ENCODE assay signal across 26 cellular contexts in the genomic region with DNA sequence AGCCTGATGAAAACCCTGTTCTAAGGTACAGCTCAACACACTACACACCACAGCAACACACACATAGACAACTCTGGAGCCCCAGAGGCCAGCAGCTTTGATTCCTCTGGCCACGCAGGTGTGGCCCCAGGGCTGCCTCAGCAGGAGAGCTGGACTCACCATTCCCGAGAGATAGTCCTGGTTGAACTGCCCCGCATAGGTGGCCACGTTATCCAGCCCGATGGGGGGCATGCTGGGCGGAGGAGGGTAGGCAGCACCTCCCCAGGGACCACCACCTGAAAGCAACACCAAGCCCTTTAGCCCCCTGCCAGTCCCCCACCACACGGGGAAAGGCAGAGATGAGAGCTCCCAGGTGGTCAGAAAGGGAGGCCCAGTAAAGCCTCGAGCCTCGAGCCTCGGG. TPM values are rescaled to one million over a fixed set of nuclear protein-coding genes. Genes with fewer than 3 reads are reported as not detected.
DNase-seq lines count a peak whose midpoint lies in the region; ATAC-seq and TF ChIP-seq lines count a peak whose summit lies in the region.
"Had no signal": no experiment of that assay in that cellular context is flagged by ENCODE, and none has a peak within 500 bp of the region (broad histone marks: within the 10 kb centered on the region; RNA-seq: fewer than 3 reads in every experiment).

No MANE protein-coding gene starts in this region.

- H3K27ac Mint-ChIP-seq in CD4-positive, CD25-positive, alpha-beta regulatory T cell, result peak overlapping the region in 2 of 3 donors; percentile 31 to 76
- H3K27ac Mint-ChIP-seq in HFFc6, result peak overlapping the region; percentile 16; the same call in 1 of the 2 replicates
- no peak overlapping the region for H3K27ac Mint-ChIP-seq in WTC11

- H3K4me3 ChIP-seq in CD4-positive, CD25-positive, alpha-beta regulatory T cell (ENCODE audit: low read depth, low read length), result no peak overlapping the region
- H3K4me3 ChIP-seq in gastrocnemius medialis, result no peak overlapping the region
- H3K4me3 ChIP-seq: heart right ventricle, skin epidermis, suprapubic skin had no signal

- H3K4me3 Mint-ChIP-seq in CD4-positive, CD25-positive, alpha-beta regulatory T cell, result no peak overlapping the region
- H3K4me3 Mint-ChIP-seq in HFFc6 (no peak overlapping the region), WTC11 (no peak overlapping the region)
- H3K4me3 Mint-ChIP-seq: activated CD4-positive, alpha-beta T cell treated with anti-CD3 and anti-CD28 coated beads, Interleukin-2, amount 10 ng/mL, durations not matched to agents 24 days and 14 days; immature natural killer cell; naive thymus-derived CD8-positive, alpha-beta T cell had no signal

- no peak for ATAC-seq in CD4-positive, CD25-positive, alpha-beta regulatory T cell (ENCODE audit: low read depth in 2 of 2)
- ATAC-seq in left colon, result peak; percentile 19
- ATAC-seq in gastrocnemius medialis, result no peak
- ATAC-seq in HG03342 (IDR thresholded peaks at IDR 0.05; ENCODE audit: unreplicated experiment), result no peak
- no peak for ATAC-seq in WTC11
- ATAC-seq: heart right ventricle; naive thymus-derived CD8-positive, alpha-beta T cell; Right ventricle myocardium inferior had no signal

- no peaks in the 10 kb centered on the region for H3K9me3 ChIP-seq in CD4-positive, CD25-positive, alpha-beta regulatory T cell (ENCODE audit: control insufficient read depth in 2 of 2, low read length in 2 of 2)
- no peaks in the 10 kb centered on the region for H3K9me3 ChIP-seq in gastrocnemius medialis
- H3K9me3 ChIP-seq: heart right ventricle, suprapubic skin had no signal

- H3K4me1 ChIP-seq in CD4-positive, CD25-positive, alpha-beta regulatory T cell (ENCODE audit: control insufficient read depth, insufficient read depth, low read length, poor library complexity, severe bottlenecking), result peaks cover 5% of the 10 kb centered on the region
- peaks cover 62 to 66% of the 10 kb centered on the region in 2 donors for H3K4me1 ChIP-seq in gastrocnemius medialis
- H3K4me1 ChIP-seq: parathyroid adenoma had no signal

- no peak overlapping the region for H3K27ac ChIP-seq in CD4-positive, CD25-positive, alpha-beta regulatory T cell (ENCODE audit: insufficient read depth, low read length, poor library complexity, severe bottlenecking)
- H3K27ac ChIP-seq in gastrocnemius medialis, result peak overlapping the region; percentile 33 to 77 (median 42)
- H3K27ac ChIP-seq: parathyroid adenoma, suprapubic skin had no signal

- in situ Hi-C loops in gastrocnemius medialis (cut with MboI; ENCODE audit: low sequenced_read_pairs in 4 of 4), result no loop called here

- intact Hi-C loops in left colon (cut with DNase I, micrococcal nuclease), result no loop called here
- intact Hi-C loops in gastrocnemius medialis (cut with DNase I; ENCODE audit: low total_unique reads), result no loop called here

- H3K4me1 Mint-ChIP-seq in CD4-positive, CD25-positive, alpha-beta regulatory T cell, result peaks cover 0 to 27% (median 19%) of the 10 kb centered on the region in 4 donors
- H3K4me1 Mint-ChIP-seq in HFFc6 (ENCODE audit: low read depth) (peaks cover 53% of the 10 kb centered on the region), WTC11 (peaks cover 22% of the 10 kb centered on the region)

- no peak for TF ChIP-seq CTCF in HFFc6 (IDR thresholded peaks at IDR 0.05)
- no peak for TF ChIP-seq CTCF in gastrocnemius medialis (IDR thresholded peaks at IDR 0.05 in 4 of 5, conservative IDR thresholded peaks at IDR 0.05 in 1 of 5)
- no peak for TF ChIP-seq CTCF in WTC11 (IDR thresholded peaks at IDR 0.05)

- H3K9me3 Mint-ChIP-seq in CD4-positive, CD25-positive, alpha-beta regulatory T cell, result no peaks in the 10 kb centered on the region
- H3K9me3 Mint-ChIP-seq in HFFc6 (no peaks in the 10 kb centered on the region), WTC11 (no peaks in the 10 kb centered on the region)
- H3K9me3 Mint-ChIP-seq: activated CD4-positive, alpha-beta T cell treated with anti-CD3 and anti-CD28 coated beads, Interleukin-2, amount 10 ng/mL, durations not matched to agents 24 days and 14 days; immature natural killer cell; naive thymus-derived CD8-positive, alpha-beta T cell had no signal

- CTCF ChIA-PET in HEK293T (lab: Yijun Ruan, JAX), result interaction anchor here (0.6 kb wide), 1 partner anchor 153 kb away, joined by 3 read pairs; no protein-coding TSS in a partner anchor
- CTCF ChIA-PET in WTC11 (lab: Charles Lee), result interaction anchor here (0.9 to 3.1 kb wide), 4 partner anchors 9 to 90 kb away, joined by 5 to 12 read pairs (median 6); no protein-coding TSS in a partner anchor

- peaks cover 68% of the 10 kb centered on the region for H3K36me3 ChIP-seq in CD4-positive, CD25-positive, alpha-beta regulatory T cell (ENCODE audit: control insufficient read depth, insufficient read depth, low read length)
- peaks cover 0 to 21% of the 10 kb centered on the region in 2 donors for H3K36me3 ChIP-seq in gastrocnemius medialis

- TF ChIP-seq POLR2A in gastrocnemius medialis (IDR thresholded peaks at IDR 0.05), result no peak

- H3K27me3 ChIP-seq in CD4-positive, CD25-positive, alpha-beta regulatory T cell (ENCODE audit: control insufficient read depth, insufficient read depth, low read length), result no peaks in the 10 kb centered on the region
- H3K27me3 ChIP-seq in gastrocnemius medialis, result no peaks in the 10 kb centered on the region
- H3K27me3 ChIP-seq: heart right ventricle, suprapubic skin had no signal

- POLR2A ChIA-PET in HEK293T (lab: Yijun Ruan, JAX), result no interaction called here
- POLR2A ChIA-PET in WTC11 (lab: Charles Lee), result no interaction called here

- no peaks in the 10 kb centered on the region for H3K27me3 Mint-ChIP-seq in CD4-positive, CD25-positive, alpha-beta regulatory T cell
- no peaks in the 10 kb centered on the region; the same call in 1 of the 2 replicates for H3K27me3 Mint-ChIP-seq in HFFc6 (ENCODE audit: insufficient read depth)
- no peaks in the 10 kb centered on the region for H3K27me3 Mint-ChIP-seq in WTC11 (ENCODE audit: low read depth)
- H3K27me3 Mint-ChIP-seq: activated CD4-positive, alpha-beta T cell treated with anti-CD3 and anti-CD28 coated beads, Interleukin-2, amount 10 ng/mL, durations not matched to agents 24 days and 14 days; naive thymus-derived CD8-positive, alpha-beta T cell had no signal

- H3K36me3 Mint-ChIP-seq in CD4-positive, CD25-positive, alpha-beta regulatory T cell, result peaks cover 18% of the 10 kb centered on the region
- peaks cover 21% of the 10 kb centered on the region for H3K36me3 Mint-ChIP-seq in HFFc6 (ENCODE audit: low read depth)
- H3K36me3 Mint-ChIP-seq in WTC11, result peaks cover 4% of the 10 kb centered on the region; the same call in 1 of the 2 replicates

- no peak for DNase-seq in CD4-positive, CD25-positive, alpha-beta regulatory T cell
- DNase-seq in HFFc6 (no peak), left colon (peak in 1 of 2 donors; percentile 24), gastrocnemius medialis (peak in 1 of 2 donors; percentile 5), NCI-H748 (lab: John Stamatoyannopoulos, UW; ENCODE audit: unreplicated experiment) (no peak), HEK293T (ENCODE audit: extremely low spot score) (no peak), WTC11 (ENCODE audit: low spot score) (no peak)
- DNase-seq: activated CD4-positive, alpha-beta T cell treated with anti-CD3 and anti-CD28 coated beads, Interleukin-2, amount 10 ng/mL, durations not matched to agents 24 days and 14 days; aorta; effector CD8-positive, alpha-beta T cell; heart right ventricle; immature natural killer cell; NCI-H1092; NCI-H2029 treated with DMSO at 0.1 percent for 48 hours; NK-92 treated with Interleukin-12 subunit alpha and Interleukin-12 subunit beta, amount 100 ng/mL, for 24 hours; stimulated activated CD4-positive, alpha-beta T cell treated with anti-CD3 and anti-CD28 coated beads, Interleukin-2, amount 100 ng/mL, for 48 hours; SW 1271 had no signal

TF ChIP-seq in HEK293T, 16 proteins besides CTCF, POLR2A, EP300 and RAD21 (continues in another document):
- TF ChIP-seq ZNF384 (IDR thresholded peaks at IDR 0.05) (no peak), TARDBP (IDR thresholded peaks at IDR 0.05) (no peak), FOXK2 (IDR thresholded peaks at IDR 0.05) (no peak), BHLHE40 (IDR thresholded peaks at IDR 0.05; ENCODE audit: borderline replicate concordance) (no peak)
- TF ChIP-seq, protein P1, sequence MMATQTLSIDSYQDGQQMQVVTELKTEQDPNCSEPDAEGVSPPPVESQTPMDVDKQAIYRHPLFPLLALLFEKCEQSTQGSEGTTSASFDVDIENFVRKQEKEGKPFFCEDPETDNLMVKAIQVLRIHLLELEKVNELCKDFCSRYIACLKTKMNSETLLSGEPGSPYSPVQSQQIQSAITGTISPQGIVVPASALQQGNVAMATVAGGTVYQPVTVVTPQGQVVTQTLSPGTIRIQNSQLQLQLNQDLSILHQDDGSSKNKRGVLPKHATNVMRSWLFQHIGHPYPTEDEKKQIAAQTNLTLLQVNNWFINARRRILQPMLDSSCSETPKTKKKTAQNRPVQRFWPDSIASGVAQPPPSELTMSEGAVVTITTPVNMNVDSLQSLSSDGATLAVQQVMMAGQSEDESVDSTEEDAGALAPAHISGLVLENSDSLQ (IDR thresholded peaks at IDR 0.05), result no peak

TF ChIP-seq in WTC11, 78 proteins besides CTCF, POLR2A, EP300 and RAD21 (continues in another document):
- TF ChIP-seq ZNF671 (CRISPR knock-in tag; IDR thresholded peaks at IDR 0.05) (no peak), ZNF138 (CRISPR knock-in tag; conservative IDR thresholded peaks at IDR 0.05) (no peak)
- TF ChIP-seq, protein P2, sequence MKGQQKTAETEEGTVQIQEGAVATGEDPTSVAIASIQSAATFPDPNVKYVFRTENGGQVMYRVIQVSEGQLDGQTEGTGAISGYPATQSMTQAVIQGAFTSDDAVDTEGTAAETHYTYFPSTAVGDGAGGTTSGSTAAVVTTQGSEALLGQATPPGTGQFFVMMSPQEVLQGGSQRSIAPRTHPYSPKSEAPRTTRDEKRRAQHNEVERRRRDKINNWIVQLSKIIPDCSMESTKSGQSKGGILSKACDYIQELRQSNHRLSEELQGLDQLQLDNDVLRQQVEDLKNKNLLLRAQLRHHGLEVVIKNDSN (CRISPR knock-in tag; IDR thresholded peaks at IDR 0.05), result no peak

RNA-seq across cellular contexts. Expression of a gene that starts 34.7 kb away (rescaled TPM):
- total RNA-seq in CD4-positive, CD25-positive, alpha-beta regulatory T cell, result 252 TPM
- 100 to 1,000 TPM; 253 to 316 (median 283) TPM for polyA plus RNA-seq in CD4-positive, CD25-positive, alpha-beta regulatory T cell
- total RNA-seq in HFFc6 (2021; fragmentation: NEBNext Ultra II Directional; extraction: Animal tissue kit (Norgen Biotek cat#: 25700)), result 100 to 1,000 TPM; 253 to 361 (median 336) TPM
- total RNA-seq in left colon (100 to 1,000 TPM; 384 to 427 TPM), gastrocnemius medialis (100 to 1,000 TPM; 142 to 202 (median 173) TPM), WTC11 (2021) (67.5 to 83.3 TPM (median 80.1 TPM) in 3 replicates)

RNA-seq across cellular contexts. Expression of a gene that starts 38.1 kb away (rescaled TPM):
- not detected for total RNA-seq in CD4-positive, CD25-positive, alpha-beta regulatory T cell
- polyA plus RNA-seq in CD4-positive, CD25-positive, alpha-beta regulatory T cell, result 1 to 10 TPM in 1 of 4 donors, under 1 TPM in 1, not detected in 2; 0.33 to 1.1 TPM
- total RNA-seq in HFFc6 (2021; fragmentation: NEBNext Ultra II Directional; extraction: Animal tissue kit (Norgen Biotek cat#: 25700)), result 1 to 10 TPM; 2.1 to 6.6 (median 6.2) TPM
- total RNA-seq in left colon (1 to 10 TPM; 4.2 to 8.2 TPM), gastrocnemius medialis (10 to 100 TPM in 1 of 4 donors, 1 to 10 TPM in 3; 4.6 to 16.1 (median 6.9) TPM), WTC11 (2021) (4.6 to 7.3 TPM (median 6.6 TPM) in 3 replicates)
- total RNA-seq: activated CD4-positive, alpha-beta T cell treated with anti-CD3 and anti-CD28 coated beads, Interleukin-2, amount 10 ng/mL, durations not matched to agents 24 days and 14 days; Daoy; HT1080; naive thymus-derived CD8-positive, alpha-beta T cell; NCI-H460 had no signal
- polyA plus RNA-seq: immature natural killer cell had no signal
